Comparison of ENCODE assay signal across 8 cellular contexts in the genomic region with DNA sequence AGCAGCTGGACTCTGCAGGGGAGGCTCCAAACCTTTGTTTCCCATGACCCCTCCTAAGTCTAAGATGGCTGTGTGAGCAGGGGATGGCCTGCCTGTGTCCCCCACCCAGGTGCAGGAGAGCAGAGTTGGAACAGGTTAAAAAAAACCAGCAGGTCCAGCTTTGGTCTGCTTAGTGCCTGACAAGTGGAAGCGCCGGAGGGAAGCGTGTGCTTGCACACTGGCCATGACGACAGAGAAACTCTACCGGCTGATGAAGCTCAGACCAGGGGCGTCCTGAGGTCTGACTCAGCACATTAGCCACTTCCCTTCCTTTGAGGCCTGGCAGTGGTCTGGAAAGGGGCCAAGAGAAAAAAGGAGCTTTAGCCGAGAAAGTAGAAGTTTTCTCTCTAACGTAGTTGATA.
DNase-seq lines count a peak whose midpoint lies in the region; ATAC-seq, FAIRE-seq and TF ChIP-seq lines count a peak whose summit lies in the region.

No MANE protein-coding gene starts in this region.

- FAIRE-seq in small intestine (lab: Jason Lieb, UNC): no peak

- in situ Hi-C loops in GM13976 (cut with MboI; ENCODE audit: low sequenced_read_pairs, unreplicated experiment): no loop called here

- peak; percentile 76 for ATAC-seq in HG02623 (IDR thresholded peaks at IDR 0.05; ENCODE audit: unreplicated experiment)

- H3K4me3 ChIP-seq in small intestine (ENCODE audit: low read depth in 1 of 2, low read length in 2 of 2): no peak overlapping the region

- peaks cover 0 to 4% of the 10 kb centered on the region in 2 donors for H3K27me3 ChIP-seq in small intestine (ENCODE audit: control insufficient read depth in 2 of 2, insufficient read depth in 2 of 2, low read length in 2 of 2)

- TF ChIP-seq CTCF in GM13976 (IDR thresholded peaks at IDR 0.05; ENCODE audit: borderline replicate concordance, control extremely low read depth, extremely low read depth, insufficient read depth, missing control alignments) (no peak), chondrocyte (IDR thresholded peaks at IDR 0.05) (no peak)

- H3K4me3 Mint-ChIP-seq in chondrocyte (ENCODE audit: unreplicated experiment): no peak overlapping the region

- 31 to 70% (median 39%) methylated on average over 8 of the region's 8 CpGs for WGBS in small intestine, 3 donors

- no peaks in the 10 kb centered on the region for H3K4me1 ChIP-seq in small intestine (ENCODE audit: control insufficient read depth in 2 of 2, insufficient read depth in 1 of 2, low read depth in 1 of 2, low read length in 1 of 2)

- peaks cover 16% of the 10 kb centered on the region for H3K4me1 Mint-ChIP-seq in chondrocyte (ENCODE audit: low read depth)

- H3K27me3 Mint-ChIP-seq in chondrocyte (ENCODE audit: low read depth): peaks cover 2% of the 10 kb centered on the region

- no peak overlapping the region for H3K27ac Mint-ChIP-seq in chondrocyte (ENCODE audit: unreplicated experiment)

- no peaks in the 10 kb centered on the region for H3K9me3 ChIP-seq in small intestine (ENCODE audit: control insufficient read depth, low read depth)

- H3K27ac ChIP-seq in small intestine (ENCODE audit: low read depth in 1 of 2, low read length in 1 of 2): no peak overlapping the region

- no peaks in the 10 kb centered on the region for H3K9me3 Mint-ChIP-seq in chondrocyte (ENCODE audit: low read depth)

- H3K36me3 Mint-ChIP-seq in chondrocyte (ENCODE audit: low read depth): no peaks in the 10 kb centered on the region

- DNase-seq in GM13976 (ENCODE audit: low spot score) (peak; percentile 37), RKO (ENCODE audit: low spot score) (peak; percentile 68), fibroblast of gingiva (ENCODE audit: low read depth) (peak; percentile 1), small intestine (peak; percentile 7), NCI-H1048 (lab: John Stamatoyannopoulos, UW) (no peak), chondrocyte (ENCODE audit: low spot score) (no peak)
- DNase-seq in activated effector memory CD4-positive, alpha-beta T cell treated with Interleukin-2 at 50 U/mL for 16 hours: no peak

- H3K36me3 ChIP-seq in small intestine (ENCODE audit: control insufficient read depth in 2 of 2, insufficient read depth in 2 of 2, low read length in 2 of 2): no peaks in the 10 kb centered on the region

Comparison
In these comparisons a context has a peak if more than half of its experiments do, and no peak if none do; other contexts are left out.
1. DNase-seq: peak in GM13976 (single experiment), RKO (single experiment), fibroblast of gingiva (single experiment) and small intestine (single experiment); none in activated effector memory CD4-positive, alpha-beta T cell treated with Interleukin-2 at 50 U/mL for 16 hours (single experiment), NCI-H1048 (single experiment) and chondrocyte (single experiment).